ENCODE assay signal across 37 cellular contexts in genomic region chr15:40831861-40832260, GRCh38. TPM values are rescaled to one million over a fixed set of nuclear protein-coding genes. Genes with fewer than 3 reads are reported as not detected.
"Had no signal": no experiment of that assay in that cellular context is flagged by ENCODE, and none has a peak within 500 bp of the region (broad histone marks: within the 10 kb centered on the region; RNA-seq: fewer than 3 reads in every experiment).

No MANE protein-coding gene starts in this region.

- H2AFZ ChIP-seq: hepatocyte had no signal

- H3K4me3 ChIP-seq: esophagus squamous epithelium, gastroesophageal sphincter, heart right ventricle, hepatocyte had no signal

- DNase-seq: activated CD4-positive, alpha-beta memory T cell treated with anti-CD3 and anti-CD28 coated beads, Interleukin-2, amount 10 ng/mL, durations not matched to agents 7 days and 5 days; activated CD4-positive, alpha-beta T cell treated with anti-CD3 and anti-CD28 coated beads for 1 hour; activated CD4-positive, alpha-beta T cell treated with anti-CD3 and anti-CD28 coated beads for 4 hours; activated CD4-positive, alpha-beta T cell treated with anti-CD3 and anti-CD28 coated beads, Interleukin-2, amount 10 ng/mL, durations not matched to agents 7 days and 5 days; activated CD4-positive, alpha-beta T cell treated with anti-CD3 and anti-CD28 coated beads, Interleukin-2, amount 50 U/mL, for 4 hours; activated CD8-positive, alpha-beta memory T cell treated with anti-CD3 and anti-CD28 coated beads, Interleukin-2, amount 50 U/mL, for 48 hours; activated gamma-delta T cell treated with Interleukin-2 at 50 U/mL for 16 hours; activated naive CD4-positive, alpha-beta T cell treated with anti-CD3 and anti-CD28 coated beads, Interleukin-2, amount 50 U/mL, for 16 hours; activated naive CD4-positive, alpha-beta T cell treated with Interleukin-2 at 50 U/mL for 16 hours; activated T-cell treated with anti-CD3 and anti-CD28 coated beads for 4 hours; activated T-cell treated with anti-CD3 and anti-CD28 coated beads, Interleukin-2, amount 50 U/mL, for 24 hours; activated T-cell treated with anti-CD3 and anti-CD28 coated beads, Interleukin-2, amount 50 U/mL, for 72 hours; amniotic stem cell; anterior cingulate cortex; brain microvascular endothelial cell; cortex of kidney; dermis blood vessel endothelial cell; effector CD4-positive, alpha-beta T cell; effector memory CD8-positive, alpha-beta T cell; esophagus squamous epithelium; foreskin melanocyte; heart right ventricle; T-helper 2 cell had no signal

- FAIRE-seq: astrocyte, bronchial epithelial cell, colon, endothelial cell of umbilical vein had no signal

- H3K36me3 Mint-ChIP-seq: activated naive CD8-positive, alpha-beta T cell had no signal

- H3K27me3 Mint-ChIP-seq: activated naive CD8-positive, alpha-beta T cell; activated T-cell treated with anti-CD3 and anti-CD28 coated beads, Interleukin-2, amount 50 U/mL, for 24 hours; central memory CD8-positive, alpha-beta T cell had no signal

- H3K79me2 ChIP-seq: hepatocyte had no signal

- H3K9me3 ChIP-seq: esophagus squamous epithelium, gastroesophageal sphincter, heart right ventricle had no signal

- H3K4me1 ChIP-seq: gastroesophageal sphincter, heart right ventricle had no signal

- H3K9me3 Mint-ChIP-seq: activated CD4-positive, alpha-beta memory T cell treated with anti-CD3 and anti-CD28 coated beads, Interleukin-2, amount 10 ng/mL, durations not matched to agents 7 days and 5 days; activated CD4-positive, alpha-beta T cell treated with anti-CD3 and anti-CD28 coated beads, Interleukin-2, amount 10 ng/mL, durations not matched to agents 7 days and 5 days; activated T-cell treated with anti-CD3 and anti-CD28 coated beads, Interleukin-2, amount 50 U/mL, for 24 hours; activated T-cell treated with anti-CD3 and anti-CD28 coated beads, Interleukin-2, amount 50 U/mL, for 72 hours; central memory CD8-positive, alpha-beta T cell; effector memory CD8-positive, alpha-beta T cell had no signal

- H3K27ac Mint-ChIP-seq: activated CD4-positive, alpha-beta memory T cell treated with anti-CD3 and anti-CD28 coated beads, Interleukin-2, amount 10 ng/mL, durations not matched to agents 7 days and 5 days; activated CD4-positive, alpha-beta T cell treated with anti-CD3 and anti-CD28 coated beads, Interleukin-2, amount 10 ng/mL, durations not matched to agents 7 days and 5 days; activated naive CD8-positive, alpha-beta T cell; activated T-cell treated with anti-CD3 and anti-CD28 coated beads, Interleukin-2, amount 50 U/mL, for 24 hours; activated T-cell treated with anti-CD3 and anti-CD28 coated beads, Interleukin-2, amount 50 U/mL, for 72 hours; effector memory CD8-positive, alpha-beta T cell had no signal

- H3K4me3 Mint-ChIP-seq: activated CD4-positive, alpha-beta memory T cell treated with anti-CD3 and anti-CD28 coated beads, Interleukin-2, amount 10 ng/mL, durations not matched to agents 7 days and 5 days; activated CD4-positive, alpha-beta T cell treated with anti-CD3 and anti-CD28 coated beads, Interleukin-2, amount 10 ng/mL, durations not matched to agents 7 days and 5 days; activated naive CD8-positive, alpha-beta T cell; activated T-cell treated with anti-CD3 and anti-CD28 coated beads, Interleukin-2, amount 50 U/mL, for 24 hours; activated T-cell treated with anti-CD3 and anti-CD28 coated beads, Interleukin-2, amount 50 U/mL, for 72 hours; central memory CD8-positive, alpha-beta T cell; effector memory CD8-positive, alpha-beta T cell had no signal

- H3K27me3 ChIP-seq: brain microvascular endothelial cell, esophagus squamous epithelium, hepatocyte had no signal

- H3K4me1 Mint-ChIP-seq: activated CD4-positive, alpha-beta memory T cell treated with anti-CD3 and anti-CD28 coated beads, Interleukin-2, amount 10 ng/mL, durations not matched to agents 7 days and 5 days; activated CD4-positive, alpha-beta T cell treated with anti-CD3 and anti-CD28 coated beads, Interleukin-2, amount 10 ng/mL, durations not matched to agents 7 days and 5 days; central memory CD8-positive, alpha-beta T cell had no signal

- H3K27ac ChIP-seq: brain microvascular endothelial cell, epithelial cell of prostate, esophagus squamous epithelium, gastroesophageal sphincter, heart right ventricle, hepatocyte had no signal

- H3K36me3 ChIP-seq: brain microvascular endothelial cell, esophagus squamous epithelium, gastroesophageal sphincter, heart right ventricle had no signal

- ATAC-seq: activated T-cell treated with anti-CD3 and anti-CD28 coated beads, Interleukin-2, amount 50 U/mL, for 72 hours; effector memory CD8-positive, alpha-beta T cell; gastroesophageal sphincter; heart right ventricle had no signal

- H3K4me2 ChIP-seq: hepatocyte had no signal

RNA-seq across cellular contexts. Expression of gene PPP1R14D, which starts 3.4 kb away (rescaled TPM):
- total RNA-seq: activated CD4-positive, alpha-beta memory T cell treated with anti-CD3 and anti-CD28 coated beads, Interleukin-2, amount 10 ng/mL, durations not matched to agents 7 days and 5 days; activated CD4-positive, alpha-beta T cell treated with anti-CD3 and anti-CD28 coated beads, Interleukin-2, amount 10 ng/mL, durations not matched to agents 7 days and 5 days; activated T-cell treated with anti-CD3 and anti-CD28 coated beads, Interleukin-2, amount 50 U/mL, for 72 hours; astrocyte; bronchial epithelial cell; cardiac septum; cerebellum; dermis blood vessel endothelial cell; endothelial cell of umbilical vein; fibroblast of lung; fibroblast of villous mesenchyme; gastroesophageal sphincter; glomerular endothelial cell; heart right ventricle; hepatocyte had no signal
- polyA plus RNA-seq: endothelial cell of umbilical vein, fibroblast of lung, heart right ventricle had no signal

RNA-seq across cellular contexts. Expression of gene RHOV, which starts 42.2 kb away (rescaled TPM):
- total RNA-seq: activated CD4-positive, alpha-beta memory T cell treated with anti-CD3 and anti-CD28 coated beads, Interleukin-2, amount 10 ng/mL, durations not matched to agents 7 days and 5 days; activated CD4-positive, alpha-beta T cell treated with anti-CD3 and anti-CD28 coated beads, Interleukin-2, amount 10 ng/mL, durations not matched to agents 7 days and 5 days; fibroblast of lung; fibroblast of villous mesenchyme; heart right ventricle had no signal
- polyA plus RNA-seq: fibroblast of lung had no signal
